Comparison of ENCODE assay signal across 8 cellular contexts in the genomic region with DNA sequence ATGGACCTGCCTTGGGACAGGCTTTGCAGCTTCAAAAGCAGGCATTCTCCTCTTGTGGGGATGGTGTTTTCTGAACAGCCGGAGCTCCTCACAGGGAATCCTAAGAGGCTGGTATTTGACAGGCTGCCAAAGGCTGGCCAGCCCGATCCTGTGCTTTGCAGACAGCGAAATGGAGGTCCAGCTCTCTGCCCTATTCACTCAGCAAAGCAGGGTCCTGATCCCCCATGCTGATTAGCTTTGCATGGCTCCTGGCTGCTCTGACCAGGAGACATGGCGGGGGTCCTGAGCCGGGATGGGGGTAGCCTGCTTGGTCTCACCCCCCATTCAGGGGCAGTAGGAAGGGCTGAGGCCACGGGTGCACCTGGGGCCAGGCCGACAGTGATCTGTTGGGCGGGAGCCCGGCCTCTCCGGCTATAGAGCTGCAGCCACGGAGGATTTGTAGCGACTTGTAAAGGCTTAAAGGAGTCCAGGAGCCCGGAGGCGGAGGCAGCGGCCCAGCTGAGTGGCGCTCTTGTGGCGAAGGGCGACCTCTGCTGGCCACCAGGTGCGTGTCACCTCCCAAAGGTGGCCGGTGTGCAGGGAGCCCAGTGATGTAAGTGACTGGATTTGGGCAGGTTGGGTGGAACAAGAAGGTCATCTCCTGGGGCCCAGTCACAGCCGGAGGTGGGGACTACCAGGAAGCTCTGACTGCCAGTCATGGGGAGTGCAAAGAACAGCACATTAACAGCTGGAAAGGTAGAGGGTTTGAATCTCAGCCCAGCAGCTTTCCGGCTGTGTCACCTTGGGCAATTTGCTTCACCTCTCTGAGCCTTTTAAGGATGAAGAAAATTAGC.
A peak's percentile ranks its signal among the peaks of the same experiment; 100 is the strongest.
DNase-seq lines count a peak whose midpoint lies in the region; ATAC-seq and TF ChIP-seq lines count a peak whose summit lies in the region.

No MANE protein-coding gene starts in this region.

- H3K27ac Mint-ChIP-seq in chondrocyte (ENCODE audit: unreplicated experiment), result peak overlapping the region; percentile 61

- no peaks in the 10 kb centered on the region for H3K9me3 Mint-ChIP-seq in chondrocyte (ENCODE audit: low read depth)

- TF ChIP-seq CTCF in chondrocyte (IDR thresholded peaks at IDR 0.05), result peak; percentile 99

- intact Hi-C loops in left colon (cut with DNase I, micrococcal nuclease), result loop anchor here (5.0 to 10.0 kb wide), 3 partner anchors 981 to 1151 kb away; no protein-coding TSS in a partner anchor

- peak; percentile 79 for DNase-seq in 8988T
- DNase-seq in NCI-H226, result peak; percentile 55
- peak; percentile 63 to 64 for DNase-seq in activated CD4-positive, alpha-beta T cell treated with anti-CD3 and anti-CD28 coated beads for 24 hours (ENCODE audit: low read depth in 2 of 2)
- DNase-seq in chondrocyte (ENCODE audit: low spot score), result no peak
- peak; percentile 81 to 88 for DNase-seq in left colon
- peak; percentile 81 to 82 for DNase-seq in stimulated activated CD4-positive, alpha-beta T cell treated with anti-CD3 and anti-CD28 coated beads, Interleukin-2, amount 100 ng/mL, for 24 hours

- H3K4me3 Mint-ChIP-seq in chondrocyte (ENCODE audit: unreplicated experiment), result no peak overlapping the region

- H3K4me1 Mint-ChIP-seq in chondrocyte (ENCODE audit: low read depth), result peaks cover 46% of the 10 kb centered on the region

- peak; percentile 57 for ATAC-seq in GM18499 (IDR thresholded peaks at IDR 0.05; ENCODE audit: insufficient read depth, unreplicated experiment)
- peak; percentile 65 for ATAC-seq in HG03064 (IDR thresholded peaks at IDR 0.05; ENCODE audit: low read depth, unreplicated experiment)
- ATAC-seq in left colon, result peak; percentile 88

- H3K36me3 Mint-ChIP-seq in chondrocyte (ENCODE audit: low read depth), result no peaks in the 10 kb centered on the region

- H3K27me3 Mint-ChIP-seq in chondrocyte (ENCODE audit: low read depth), result no peaks in the 10 kb centered on the region
